Comparison of ENCODE assay signal across 1 cellular context in the genomic region with DNA sequence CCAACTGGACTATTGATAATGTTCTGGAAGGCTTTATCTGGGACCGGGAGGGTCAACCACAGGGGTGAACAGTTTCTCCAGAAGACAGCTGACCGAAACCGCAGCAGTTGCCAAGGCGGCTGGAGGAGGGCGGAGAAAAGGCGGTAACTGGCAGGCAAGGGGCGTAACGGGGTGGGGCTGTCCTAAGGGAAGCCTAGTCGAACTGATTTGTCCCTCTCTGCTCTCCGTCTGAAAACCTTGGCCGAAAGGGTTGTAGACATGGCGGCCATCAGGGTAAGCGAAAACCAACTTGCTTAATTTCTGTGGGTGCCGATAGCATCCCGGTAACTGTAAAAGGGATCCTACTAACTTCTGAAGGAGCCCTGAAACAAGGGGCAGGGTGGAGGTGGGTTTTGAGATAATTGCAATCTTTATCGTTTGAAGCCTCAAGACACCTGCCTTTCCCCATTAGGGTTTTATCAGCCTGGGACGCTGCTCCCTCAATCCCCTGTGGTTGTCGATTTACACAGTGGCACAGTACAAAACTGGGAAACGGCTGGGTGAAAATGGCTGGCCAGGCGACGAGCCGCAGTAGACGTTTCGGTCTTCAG.
TF ChIP-seq lines count a peak whose summit lies in the region.

A gene with protein sequence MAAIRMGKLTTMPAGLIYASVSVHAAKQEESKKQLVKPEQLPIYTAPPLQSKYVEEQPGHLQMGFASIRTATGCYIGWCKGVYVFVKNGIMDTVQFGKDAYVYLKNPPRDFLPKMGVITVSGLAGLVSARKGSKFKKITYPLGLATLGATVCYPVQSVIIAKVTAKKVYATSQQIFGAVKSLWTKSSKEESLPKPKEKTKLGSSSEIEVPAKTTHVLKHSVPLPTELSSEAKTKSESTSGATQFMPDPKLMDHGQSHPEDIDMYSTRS (plus strand): TSS at position 223 of the 590 bp plus-strand sequence. CDS start 36 bp downstream, at position 259.

TF ChIP-seq in HepG2, 621 proteins besides CTCF, POLR2A, EP300 and RAD21 (continued from another document):
- TF ChIP-seq, protein P1, sequence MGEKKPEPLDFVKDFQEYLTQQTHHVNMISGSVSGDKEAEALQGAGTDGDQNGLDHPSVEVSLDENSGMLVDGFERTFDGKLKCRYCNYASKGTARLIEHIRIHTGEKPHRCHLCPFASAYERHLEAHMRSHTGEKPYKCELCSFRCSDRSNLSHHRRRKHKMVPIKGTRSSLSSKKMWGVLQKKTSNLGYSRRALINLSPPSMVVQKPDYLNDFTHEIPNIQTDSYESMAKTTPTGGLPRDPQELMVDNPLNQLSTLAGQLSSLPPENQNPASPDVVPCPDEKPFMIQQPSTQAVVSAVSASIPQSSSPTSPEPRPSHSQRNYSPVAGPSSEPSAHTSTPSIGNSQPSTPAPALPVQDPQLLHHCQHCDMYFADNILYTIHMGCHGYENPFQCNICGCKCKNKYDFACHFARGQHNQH (CRISPR knock-in tag; IDR thresholded peaks at IDR 0.05), result no peak
- TF ChIP-seq REL (CRISPR knock-in tag; conservative IDR thresholded peaks at IDR 0.05), result no peak
- TF ChIP-seq, protein P2, sequence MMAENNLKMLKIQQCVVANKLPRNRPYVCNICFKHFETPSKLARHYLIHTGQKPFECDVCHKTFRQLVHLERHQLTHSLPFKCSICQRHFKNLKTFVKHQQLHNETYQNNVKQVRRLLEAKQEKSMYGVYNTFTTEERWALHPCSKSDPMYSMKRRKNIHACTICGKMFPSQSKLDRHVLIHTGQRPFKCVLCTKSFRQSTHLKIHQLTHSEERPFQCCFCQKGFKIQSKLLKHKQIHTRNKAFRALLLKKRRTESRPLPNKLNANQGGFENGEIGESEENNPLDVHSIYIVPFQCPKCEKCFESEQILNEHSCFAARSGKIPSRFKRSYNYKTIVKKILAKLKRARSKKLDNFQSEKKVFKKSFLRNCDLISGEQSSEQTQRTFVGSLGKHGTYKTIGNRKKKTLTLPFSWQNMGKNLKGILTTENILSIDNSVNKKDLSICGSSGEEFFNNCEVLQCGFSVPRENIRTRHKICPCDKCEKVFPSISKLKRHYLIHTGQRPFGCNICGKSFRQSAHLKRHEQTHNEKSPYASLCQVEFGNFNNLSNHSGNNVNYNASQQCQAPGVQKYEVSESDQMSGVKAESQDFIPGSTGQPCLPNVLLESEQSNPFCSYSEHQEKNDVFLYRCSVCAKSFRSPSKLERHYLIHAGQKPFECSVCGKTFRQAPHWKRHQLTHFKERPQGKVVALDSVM (CRISPR knock-in tag; IDR thresholded peaks at IDR 0.05), result no peak
- TF ChIP-seq ATRX (CRISPR knock-in tag; IDR thresholded peaks at IDR 0.05; ENCODE audit: borderline replicate concordance), result no peak
- no peak for TF ChIP-seq MTA1 (CRISPR knock-in tag; IDR thresholded peaks at IDR 0.05; ENCODE audit: borderline replicate concordance)
- peak; percentile 60; the same call in 1 of the 2 replicates for TF ChIP-seq HOXA3 (CRISPR knock-in tag; IDR thresholded peaks at IDR 0.05)
- no peak for TF ChIP-seq HOXA5 (CRISPR knock-in tag; IDR thresholded peaks at IDR 0.05)
- TF ChIP-seq, protein P3, sequence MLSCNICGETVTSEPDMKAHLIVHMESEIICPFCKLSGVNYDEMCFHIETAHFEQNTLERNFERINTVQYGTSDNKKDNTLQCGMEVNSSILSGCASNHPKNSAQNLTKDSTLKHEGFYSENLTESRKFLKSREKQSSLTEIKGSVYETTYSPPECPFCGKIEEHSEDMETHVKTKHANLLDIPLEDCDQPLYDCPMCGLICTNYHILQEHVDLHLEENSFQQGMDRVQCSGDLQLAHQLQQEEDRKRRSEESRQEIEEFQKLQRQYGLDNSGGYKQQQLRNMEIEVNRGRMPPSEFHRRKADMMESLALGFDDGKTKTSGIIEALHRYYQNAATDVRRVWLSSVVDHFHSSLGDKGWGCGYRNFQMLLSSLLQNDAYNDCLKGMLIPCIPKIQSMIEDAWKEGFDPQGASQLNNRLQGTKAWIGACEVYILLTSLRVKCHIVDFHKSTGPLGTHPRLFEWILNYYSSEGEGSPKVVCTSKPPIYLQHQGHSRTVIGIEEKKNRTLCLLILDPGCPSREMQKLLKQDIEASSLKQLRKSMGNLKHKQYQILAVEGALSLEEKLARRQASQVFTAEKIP (CRISPR knock-in tag; IDR thresholded peaks at IDR 0.05; ENCODE audit: borderline replicate concordance), result no peak
- no peak for TF ChIP-seq ZNF878 (CRISPR knock-in tag; IDR thresholded peaks at IDR 0.05)
- no peak for TF ChIP-seq ZNF101 (CRISPR knock-in tag; IDR thresholded peaks at IDR 0.05; ENCODE audit: borderline replicate concordance, low read depth)
- no peak for TF ChIP-seq ZNF468 (CRISPR knock-in tag; IDR thresholded peaks at IDR 0.05)
- TF ChIP-seq ZNF33B (CRISPR knock-in tag; IDR thresholded peaks at IDR 0.05), result no peak
- TF ChIP-seq MIER3 (CRISPR knock-in tag; IDR thresholded peaks at IDR 0.05; ENCODE audit: borderline replicate concordance), result no peak
- TF ChIP-seq ELF3 (CRISPR knock-in tag; IDR thresholded peaks at IDR 0.05), result no peak
- no peak for TF ChIP-seq SP2 (CRISPR knock-in tag; IDR thresholded peaks at IDR 0.05)
- TF ChIP-seq, protein P4, sequence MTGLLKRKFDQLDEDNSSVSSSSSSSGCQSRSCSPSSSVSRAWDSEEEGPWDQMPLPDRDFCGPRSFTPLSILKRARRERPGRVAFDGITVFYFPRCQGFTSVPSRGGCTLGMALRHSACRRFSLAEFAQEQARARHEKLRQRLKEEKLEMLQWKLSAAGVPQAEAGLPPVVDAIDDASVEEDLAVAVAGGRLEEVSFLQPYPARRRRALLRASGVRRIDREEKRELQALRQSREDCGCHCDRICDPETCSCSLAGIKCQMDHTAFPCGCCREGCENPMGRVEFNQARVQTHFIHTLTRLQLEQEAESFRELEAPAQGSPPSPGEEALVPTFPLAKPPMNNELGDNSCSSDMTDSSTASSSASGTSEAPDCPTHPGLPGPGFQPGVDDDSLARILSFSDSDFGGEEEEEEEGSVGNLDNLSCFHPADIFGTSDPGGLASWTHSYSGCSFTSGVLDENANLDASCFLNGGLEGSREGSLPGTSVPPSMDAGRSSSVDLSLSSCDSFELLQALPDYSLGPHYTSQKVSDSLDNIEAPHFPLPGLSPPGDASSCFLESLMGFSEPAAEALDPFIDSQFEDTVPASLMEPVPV (CRISPR knock-in tag; IDR thresholded peaks at IDR 0.05), result no peak
- TF ChIP-seq, protein P5, sequence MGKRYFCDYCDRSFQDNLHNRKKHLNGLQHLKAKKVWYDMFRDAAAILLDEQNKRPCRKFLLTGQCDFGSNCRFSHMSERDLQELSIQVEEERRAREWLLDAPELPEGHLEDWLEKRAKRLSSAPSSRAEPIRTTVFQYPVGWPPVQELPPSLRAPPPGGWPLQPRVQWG (CRISPR knock-in tag; IDR thresholded peaks at IDR 0.05; ENCODE audit: borderline replicate concordance, low read depth), result no peak
- TF ChIP-seq, protein P6, sequence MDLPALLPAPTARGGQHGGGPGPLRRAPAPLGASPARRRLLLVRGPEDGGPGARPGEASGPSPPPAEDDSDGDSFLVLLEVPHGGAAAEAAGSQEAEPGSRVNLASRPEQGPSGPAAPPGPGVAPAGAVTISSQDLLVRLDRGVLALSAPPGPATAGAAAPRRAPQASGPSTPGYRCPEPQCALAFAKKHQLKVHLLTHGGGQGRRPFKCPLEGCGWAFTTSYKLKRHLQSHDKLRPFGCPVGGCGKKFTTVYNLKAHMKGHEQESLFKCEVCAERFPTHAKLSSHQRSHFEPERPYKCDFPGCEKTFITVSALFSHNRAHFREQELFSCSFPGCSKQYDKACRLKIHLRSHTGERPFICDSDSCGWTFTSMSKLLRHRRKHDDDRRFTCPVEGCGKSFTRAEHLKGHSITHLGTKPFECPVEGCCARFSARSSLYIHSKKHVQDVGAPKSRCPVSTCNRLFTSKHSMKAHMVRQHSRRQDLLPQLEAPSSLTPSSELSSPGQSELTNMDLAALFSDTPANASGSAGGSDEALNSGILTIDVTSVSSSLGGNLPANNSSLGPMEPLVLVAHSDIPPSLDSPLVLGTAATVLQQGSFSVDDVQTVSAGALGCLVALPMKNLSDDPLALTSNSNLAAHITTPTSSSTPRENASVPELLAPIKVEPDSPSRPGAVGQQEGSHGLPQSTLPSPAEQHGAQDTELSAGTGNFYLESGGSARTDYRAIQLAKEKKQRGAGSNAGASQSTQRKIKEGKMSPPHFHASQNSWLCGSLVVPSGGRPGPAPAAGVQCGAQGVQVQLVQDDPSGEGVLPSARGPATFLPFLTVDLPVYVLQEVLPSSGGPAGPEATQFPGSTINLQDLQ (CRISPR knock-in tag; IDR thresholded peaks at IDR 0.05), result no peak
- TF ChIP-seq GATAD1 (CRISPR knock-in tag; IDR thresholded peaks at IDR 0.05), result peak; percentile 88
- TF ChIP-seq, protein P7, sequence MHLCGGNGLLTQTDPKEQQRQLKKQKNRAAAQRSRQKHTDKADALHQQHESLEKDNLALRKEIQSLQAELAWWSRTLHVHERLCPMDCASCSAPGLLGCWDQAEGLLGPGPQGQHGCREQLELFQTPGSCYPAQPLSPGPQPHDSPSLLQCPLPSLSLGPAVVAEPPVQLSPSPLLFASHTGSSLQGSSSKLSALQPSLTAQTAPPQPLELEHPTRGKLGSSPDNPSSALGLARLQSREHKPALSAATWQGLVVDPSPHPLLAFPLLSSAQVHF (CRISPR knock-in tag; IDR thresholded peaks at IDR 0.05), result no peak
- TF ChIP-seq TRIM24 (CRISPR knock-in tag; IDR thresholded peaks at IDR 0.05), result no peak
- TF ChIP-seq ZNF530 (CRISPR knock-in tag; IDR thresholded peaks at IDR 0.05; ENCODE audit: low read depth), result no peak
- TF ChIP-seq, protein P8, sequence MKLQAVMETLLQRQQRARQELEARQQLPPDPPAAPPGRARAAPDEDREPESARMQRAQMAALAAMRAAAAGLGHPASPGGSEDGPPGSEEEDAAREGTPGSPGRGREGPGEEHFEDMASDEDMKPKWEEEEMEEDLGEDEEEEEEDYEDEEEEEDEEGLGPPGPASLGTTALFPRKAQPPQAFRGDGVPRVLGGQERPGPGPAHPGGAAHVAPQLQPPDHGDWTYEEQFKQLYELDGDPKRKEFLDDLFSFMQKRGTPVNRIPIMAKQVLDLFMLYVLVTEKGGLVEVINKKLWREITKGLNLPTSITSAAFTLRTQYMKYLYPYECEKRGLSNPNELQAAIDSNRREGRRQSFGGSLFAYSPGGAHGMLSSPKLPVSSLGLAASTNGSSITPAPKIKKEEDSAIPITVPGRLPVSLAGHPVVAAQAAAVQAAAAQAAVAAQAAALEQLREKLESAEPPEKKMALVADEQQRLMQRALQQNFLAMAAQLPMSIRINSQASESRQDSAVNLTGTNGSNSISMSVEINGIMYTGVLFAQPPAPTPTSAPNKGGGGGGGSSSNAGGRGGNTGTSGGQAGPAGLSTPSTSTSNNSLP (IDR thresholded peaks at IDR 0.05; ENCODE audit: low read depth, low read length), result no peak
- TF ChIP-seq PLRG1 (conservative IDR thresholded peaks at IDR 0.05), result no peak
- no peak for TF ChIP-seq ZNF317 (CRISPR knock-in tag; IDR thresholded peaks at IDR 0.05)
- no peak for TF ChIP-seq ZNF33A (CRISPR knock-in tag; IDR thresholded peaks at IDR 0.05; ENCODE audit: borderline replicate concordance)
- no peak for TF ChIP-seq ZNF709 (CRISPR knock-in tag; IDR thresholded peaks at IDR 0.05)
- TF ChIP-seq NFYC (CRISPR knock-in tag; IDR thresholded peaks at IDR 0.05), result no peak
- no peak for TF ChIP-seq ZNF138 (CRISPR knock-in tag; IDR thresholded peaks at IDR 0.05; ENCODE audit: low read depth)
- TF ChIP-seq BRD4 (CRISPR knock-in tag; IDR thresholded peaks at IDR 0.05), result no peak
- TF ChIP-seq, protein P9, sequence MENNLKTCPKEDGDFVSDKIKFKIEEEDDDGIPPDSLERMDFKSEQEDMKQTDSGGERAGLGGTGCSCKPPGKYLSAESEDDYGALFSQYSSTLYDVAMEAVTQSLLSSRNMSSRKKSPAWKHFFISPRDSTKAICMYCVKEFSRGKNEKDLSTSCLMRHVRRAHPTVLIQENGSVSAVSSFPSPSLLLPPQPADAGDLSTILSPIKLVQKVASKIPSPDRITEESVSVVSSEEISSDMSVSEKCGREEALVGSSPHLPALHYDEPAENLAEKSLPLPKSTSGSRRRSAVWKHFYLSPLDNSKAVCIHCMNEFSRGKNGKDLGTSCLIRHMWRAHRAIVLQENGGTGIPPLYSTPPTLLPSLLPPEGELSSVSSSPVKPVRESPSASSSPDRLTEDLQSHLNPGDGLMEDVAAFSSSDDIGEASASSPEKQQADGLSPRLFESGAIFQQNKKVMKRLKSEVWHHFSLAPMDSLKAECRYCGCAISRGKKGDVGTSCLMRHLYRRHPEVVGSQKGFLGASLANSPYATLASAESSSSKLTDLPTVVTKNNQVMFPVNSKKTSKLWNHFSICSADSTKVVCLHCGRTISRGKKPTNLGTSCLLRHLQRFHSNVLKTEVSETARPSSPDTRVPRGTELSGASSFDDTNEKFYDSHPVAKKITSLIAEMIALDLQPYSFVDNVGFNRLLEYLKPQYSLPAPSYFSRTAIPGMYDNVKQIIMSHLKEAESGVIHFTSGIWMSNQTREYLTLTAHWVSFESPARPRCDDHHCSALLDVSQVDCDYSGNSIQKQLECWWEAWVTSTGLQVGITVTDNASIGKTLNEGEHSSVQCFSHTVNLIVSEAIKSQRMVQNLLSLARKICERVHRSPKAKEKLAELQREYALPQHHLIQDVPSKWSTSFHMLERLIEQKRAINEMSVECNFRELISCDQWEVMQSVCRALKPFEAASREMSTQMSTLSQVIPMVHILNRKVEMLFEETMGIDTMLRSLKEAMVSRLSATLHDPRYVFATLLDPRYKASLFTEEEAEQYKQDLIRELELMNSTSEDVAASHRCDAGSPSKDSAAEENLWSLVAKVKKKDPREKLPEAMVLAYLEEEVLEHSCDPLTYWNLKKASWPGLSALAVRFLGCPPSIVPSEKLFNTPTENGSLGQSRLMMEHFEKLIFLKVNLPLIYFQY (CRISPR knock-in tag; IDR thresholded peaks at IDR 0.05; ENCODE audit: borderline replicate concordance), result no peak
